In genomic region chr16:87490091-87490798, GRCh38 we compare ENCODE assay signal across 8 cellular contexts. TPM values are rescaled to one million over a fixed set of nuclear protein-coding genes. Genes with fewer than 3 reads are reported as not detected.
DNase-seq lines count a peak whose midpoint lies in the region; ATAC-seq and TF ChIP-seq lines count a peak whose summit lies in the region.

No MANE protein-coding gene starts in this region.

- H3K4me1 ChIP-seq in body of pancreas (peaks cover 69% of the 10 kb centered on the region), mesenchymal stem cell (ENCODE audit: control insufficient read depth, insufficient read depth, low read depth, low read length) (peaks cover 32% of the 10 kb centered on the region)

- H3K36me3 Mint-ChIP-seq in activated naive CD4-positive, alpha-beta T cell treated with anti-CD3 and anti-CD28 coated beads, Interleukin-2, amount 10 ng/mL, durations not matched to agents 7 days and 5 days: peaks cover 5% of the 10 kb centered on the region
- no peaks in the 10 kb centered on the region for H3K36me3 Mint-ChIP-seq in type B pancreatic cell

- 3 to 5% methylated on average over 17 of the region's 17 CpGs for WGBS in body of pancreas, 2 donors
- 54% methylated on average over 17 of the region's 17 CpGs for WGBS in mesenchymal stem cell

- H3K9me3 Mint-ChIP-seq in activated naive CD4-positive, alpha-beta T cell treated with anti-CD3 and anti-CD28 coated beads, Interleukin-2, amount 10 ng/mL, durations not matched to agents 7 days and 5 days: no peaks in the 10 kb centered on the region
- no peaks in the 10 kb centered on the region for H3K9me3 Mint-ChIP-seq in type B pancreatic cell

- no peak for TF ChIP-seq POLR2A in body of pancreas (IDR thresholded peaks at IDR 0.05)

- no peak overlapping the region for H2AK5ac ChIP-seq in mesenchymal stem cell (ENCODE audit: low read length, severe bottlenecking)

- H3K23ac ChIP-seq in mesenchymal stem cell (ENCODE audit: low read length in 2 of 2): no peak overlapping the region

- TF ChIP-seq CTCF in body of pancreas (IDR thresholded peaks at IDR 0.05) (no peak), type B pancreatic cell (conservative IDR thresholded peaks at IDR 0.05) (no peak)

- no peak overlapping the region for H4K91ac ChIP-seq in mesenchymal stem cell (ENCODE audit: low read length)

- no peak overlapping the region for H2BK15ac ChIP-seq in mesenchymal stem cell (ENCODE audit: low read depth, poor library complexity, severe bottlenecking)

- peak overlapping the region; percentile 31 for H3K4me2 ChIP-seq in mesenchymal stem cell (ENCODE audit: low read length, poor library complexity, severe bottlenecking)

- H4K8ac ChIP-seq in mesenchymal stem cell (ENCODE audit: low read length): no peak overlapping the region

- ATAC-seq in body of pancreas (no peak), esophagus mucosa (no peak)

- H3K4me1 Mint-ChIP-seq in activated naive CD4-positive, alpha-beta T cell treated with anti-CD3 and anti-CD28 coated beads, Interleukin-2, amount 10 ng/mL, durations not matched to agents 7 days and 5 days: peaks cover 64% of the 10 kb centered on the region
- H3K4me1 Mint-ChIP-seq in type B pancreatic cell (ENCODE audit: unreplicated experiment): peaks cover 53% of the 10 kb centered on the region

- no peak overlapping the region for H2BK5ac ChIP-seq in mesenchymal stem cell (ENCODE audit: low read depth, low read length, poor library complexity, severe bottlenecking)

- no peak overlapping the region for H2BK12ac ChIP-seq in mesenchymal stem cell (ENCODE audit: low read length in 2 of 2)

- H3K27me3 Mint-ChIP-seq in activated naive CD4-positive, alpha-beta T cell treated with anti-CD3 and anti-CD28 coated beads, Interleukin-2, amount 10 ng/mL, durations not matched to agents 7 days and 5 days: peaks cover 33% of the 10 kb centered on the region
- H3K27me3 Mint-ChIP-seq in type B pancreatic cell: peaks cover 3% of the 10 kb centered on the region

- peak overlapping the region; percentile 66 for H3K4me3 Mint-ChIP-seq in activated naive CD4-positive, alpha-beta T cell treated with anti-CD3 and anti-CD28 coated beads, Interleukin-2, amount 10 ng/mL, durations not matched to agents 7 days and 5 days
- peak overlapping the region; percentile 82 for H3K4me3 Mint-ChIP-seq in type B pancreatic cell

- intact Hi-C loops in body of pancreas (cut with DNase I): no loop called here

- no peak overlapping the region for H2BK120ac ChIP-seq in mesenchymal stem cell (ENCODE audit: low read depth, low read length)

- peaks cover 2% of the 10 kb centered on the region for H3K79me1 ChIP-seq in mesenchymal stem cell (replicated peaks; ENCODE audit: low read length, poor library complexity, severe bottlenecking)

- H3K9ac ChIP-seq in mesenchymal stem cell (ENCODE audit: low read length): peak overlapping the region; percentile 89

- H3K27me3 ChIP-seq in body of pancreas: no peaks in the 10 kb centered on the region
- H3K27me3 ChIP-seq in mesenchymal stem cell (ENCODE audit: control insufficient read depth in 1 of 2, insufficient read depth in 1 of 2, low read length in 2 of 2): no peaks in the 10 kb centered on the region

- peak overlapping the region; percentile 70 for H3K27ac Mint-ChIP-seq in activated naive CD4-positive, alpha-beta T cell treated with anti-CD3 and anti-CD28 coated beads, Interleukin-2, amount 10 ng/mL, durations not matched to agents 7 days and 5 days
- H3K27ac Mint-ChIP-seq in type B pancreatic cell: peak overlapping the region; percentile 30

- no peak overlapping the region for H3K14ac ChIP-seq in mesenchymal stem cell (ENCODE audit: low read length in 2 of 2)

- H3K36me3 ChIP-seq in body of pancreas (replicated peaks in 1 of 2; ENCODE audit: insufficient read depth in 1 of 2, low read depth in 2 of 2): no peaks in the 10 kb centered on the region
- peaks cover 11 to 18% of the 10 kb centered on the region in 2 experiments for H3K36me3 ChIP-seq in mesenchymal stem cell (ENCODE audit: control insufficient read depth in 1 of 2, insufficient read depth in 2 of 2, low read depth in 1 of 2, low read length in 2 of 2)

- no peak overlapping the region for H3K18ac ChIP-seq in mesenchymal stem cell (ENCODE audit: low read depth in 1 of 2, low read length in 2 of 2)

- H3K4me3 ChIP-seq in body of pancreas (peak overlapping the region in 1 of 2 donors; percentile 18), mesenchymal stem cell (ENCODE audit: insufficient read depth in 1 of 2, low read depth in 1 of 2, low read length in 2 of 2) (peak overlapping the region in 1 of 2 experiments; percentile 90)

- no peak overlapping the region for H2AFZ ChIP-seq in mesenchymal stem cell (ENCODE audit: low read depth, low read length)

- H3K27ac ChIP-seq in body of pancreas (peak overlapping the region; percentile 11 to 64 (median 54)), mesenchymal stem cell (ENCODE audit: low read length, poor library complexity, severe bottlenecking) (no peak overlapping the region)

- H3K4ac ChIP-seq in mesenchymal stem cell (ENCODE audit: low read depth in 1 of 2, low read length in 2 of 2): no peak overlapping the region

- peak; percentile 40 for DNase-seq in activated naive CD4-positive, alpha-beta T cell treated with anti-CD3 and anti-CD28 coated beads, Interleukin-2, amount 10 ng/mL, durations not matched to agents 7 days and 5 days
- no peak for DNase-seq in activated naive CD4-positive, alpha-beta T cell treated with anti-CD3 and anti-CD28 coated beads, Interleukin-2, amount 50 U/mL, for 16 hours
- no peak for DNase-seq in body of pancreas
- no peak for DNase-seq in mesenchymal stem cell
- no peak for DNase-seq in type B pancreatic cell (ENCODE audit: extremely low spot score, unreplicated experiment)
- DNase-seq in NCI-H146 (lab: John Stamatoyannopoulos, UW): no peak
- DNase-seq in A172 (ENCODE audit: low spot score): no peak

- H3K9me3 ChIP-seq in body of pancreas: no peaks in the 10 kb centered on the region
- no peaks in the 10 kb centered on the region for H3K9me3 ChIP-seq in mesenchymal stem cell (ENCODE audit: control insufficient read depth, low read length)

- CTCF ChIA-PET in activated naive CD4-positive, alpha-beta T cell treated with anti-CD3 and anti-CD28 coated beads, Interleukin-2, amount 10 ng/mL, durations not matched to agents 7 days and 5 days (lab: Charles Lee): no interaction called here

RNA-seq across cellular contexts. Expression of gene ZCCHC14, which starts 2.6 kb away (rescaled TPM):
- 10 to 100 TPM; 18.9 to 54.4 TPM for total RNA-seq in body of pancreas
- polyA plus RNA-seq in mesenchymal stem cell (2013, experiment 1 of 2): 24.1 TPM
- 23.5 TPM for polyA plus RNA-seq in mesenchymal stem cell (2013, experiment 2 of 2)
- total RNA-seq in type B pancreatic cell (ENCODE audit: low replicate concordance): 23.5 and 32.3 TPM in 2 replicates
- total RNA-seq in esophagus mucosa: 11.4 TPM
- total RNA-seq in A172 (2014; rRNA removed; shearing (Covaris generic)): 7.1 and 8.4 TPM in 2 replicates
